In genomic region chr20:58753267-58753928, GRCh38 we compare ENCODE assay signal across 1 cellular context.
TF ChIP-seq lines count a peak whose summit lies in the region.

No MANE protein-coding gene starts in this region.

TF ChIP-seq in H1, 55 proteins besides CTCF, POLR2A, EP300 and RAD21 (continued from another document):
- TF ChIP-seq, protein P1, sequence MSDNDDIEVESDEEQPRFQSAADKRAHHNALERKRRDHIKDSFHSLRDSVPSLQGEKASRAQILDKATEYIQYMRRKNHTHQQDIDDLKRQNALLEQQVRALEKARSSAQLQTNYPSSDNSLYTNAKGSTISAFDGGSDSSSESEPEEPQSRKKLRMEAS (IDR thresholded peaks at IDR 0.05) = peak; percentile 55
- TF ChIP-seq HDAC6 (IDR thresholded peaks at IDR 0.05; ENCODE audit: low read depth, low read length) (no peak), EGR1 (IDR thresholded peaks at IDR 0.05; ENCODE audit: borderline replicate concordance, low read depth, low read length) (no peak), YY1 (IDR thresholded peaks at IDR 0.05; ENCODE audit: low read depth, low read length) (0 out of 2 replicates have a peak, but pooled peaks have one; percentile 42), POU5F1 (IDR thresholded peaks at IDR 0.05; ENCODE audit: low read depth, low read length) (0 out of 2 replicates have a peak, but pooled peaks have one; percentile 62), CREB1 (IDR thresholded peaks at IDR 0.05) (peak; percentile 16; the same call in 1 of the 2 replicates), GABPA (IDR thresholded peaks at IDR 0.05; ENCODE audit: borderline replicate concordance, insufficient read depth, low read length) (no peak), SP1 (IDR thresholded peaks at IDR 0.05; ENCODE audit: low read depth, low read length) (no peak), POLR2AphosphoS5 (IDR thresholded peaks at IDR 0.05; ENCODE audit: low read depth, low read length) (no peak), RXRA (IDR thresholded peaks at IDR 0.05; ENCODE audit: insufficient read depth, low read depth, low read length) (no peak), ZNF274 (IDR thresholded peaks at IDR 0.05; ENCODE audit: borderline replicate concordance, extremely low read depth, low read length) (no peak), JUN (IDR thresholded peaks at IDR 0.05; ENCODE audit: low read depth, low read length) (no peak), CTBP2 (IDR thresholded peaks at IDR 0.05; ENCODE audit: borderline replicate concordance, insufficient read depth, insufficient read length, low read length) (no peak), TCF12 (IDR thresholded peaks at IDR 0.05; ENCODE audit: low read depth, low read length) (peak; percentile 93), SIX5 (IDR thresholded peaks at IDR 0.05; ENCODE audit: low read depth, low read length) (no peak), SP4 (IDR thresholded peaks at IDR 0.05; ENCODE audit: low read length) (0 out of 2 replicates have a peak, but pooled peaks have one; percentile 51), SAP30 (IDR thresholded peaks at IDR 0.05; ENCODE audit: insufficient read depth, insufficient replicate concordance, low read length) (peak; percentile 8), TEAD4 (IDR thresholded peaks at IDR 0.05; ENCODE audit: low read depth, low read length) (no peak), NANOG (IDR thresholded peaks at IDR 0.05; ENCODE audit: insufficient read depth, low read depth, low read length, poor library complexity, severe bottlenecking) (peak; percentile 80), E2F6 (IDR thresholded peaks at IDR 0.05) (peak; percentile 48; the same call in 1 of the 2 replicates), KDM4A (IDR thresholded peaks at IDR 0.05; ENCODE audit: low read depth, low read length, severe bottlenecking) (no peak), BCL11A (IDR thresholded peaks at IDR 0.05; ENCODE audit: low read depth in 2 of 2, low read length in 2 of 2) (no peak)
- TF ChIP-seq, protein P2, sequence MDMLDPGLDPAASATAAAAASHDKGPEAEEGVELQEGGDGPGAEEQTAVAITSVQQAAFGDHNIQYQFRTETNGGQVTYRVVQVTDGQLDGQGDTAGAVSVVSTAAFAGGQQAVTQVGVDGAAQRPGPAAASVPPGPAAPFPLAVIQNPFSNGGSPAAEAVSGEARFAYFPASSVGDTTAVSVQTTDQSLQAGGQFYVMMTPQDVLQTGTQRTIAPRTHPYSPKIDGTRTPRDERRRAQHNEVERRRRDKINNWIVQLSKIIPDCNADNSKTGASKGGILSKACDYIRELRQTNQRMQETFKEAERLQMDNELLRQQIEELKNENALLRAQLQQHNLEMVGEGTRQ (IDR thresholded peaks at IDR 0.05; ENCODE audit: low read length) = no peak
TF ChIP-seq in H1: peak in this region for 10.
